ENCODE assay signal across 27 cellular contexts in genomic region chr3:60229502-60229901, GRCh38.
"Had no signal": no experiment of that assay in that cellular context is flagged by ENCODE, and none has a peak within 500 bp of the region (broad histone marks: within the 10 kb centered on the region; RNA-seq: fewer than 3 reads in every experiment).

No MANE protein-coding gene starts in this region.

- H3K36me3 ChIP-seq: neutrophil, pancreas, prostate gland, right lobe of liver, sigmoid colon, suprapubic skin, tibial artery, transverse colon, upper lobe of right lung, uterus had no signal

- H3K27ac Mint-ChIP-seq: naive thymus-derived CD4-positive, alpha-beta T cell; nephron progenitor cell; type B pancreatic cell had no signal

- H3K9me3 Mint-ChIP-seq: neural crest cell had no signal

- H3K27me3 ChIP-seq: neutrophil, pancreas, right lobe of liver, sigmoid colon, suprapubic skin, testis, tibial artery, transverse colon, upper lobe of right lung, uterus had no signal

- H3K4me1 ChIP-seq: pancreas, prostate gland, right lobe of liver, sigmoid colon, suprapubic skin, testis, transverse colon, upper lobe of right lung, uterus had no signal

- ATAC-seq: naive thymus-derived CD4-positive, alpha-beta T cell; pancreas; right cardiac atrium; right lobe of liver; upper lobe of right lung had no signal

- H3K4me1 Mint-ChIP-seq: neural crest cell had no signal

- H3K4me3 Mint-ChIP-seq: naive thymus-derived CD4-positive, alpha-beta T cell; natural killer cell treated with Interleukin-12 subunit alpha and Interleukin-12 subunit beta and Interleukin-15 and Interleukin-18, amount 100 ng/mL, for 72 hours; nephron progenitor cell; neural crest cell; type B pancreatic cell had no signal

- H3K4me3 ChIP-seq: pancreas, prostate gland, right lobe of liver, sigmoid colon, suprapubic skin, testis, tibial artery, transverse colon, upper lobe of right lung, uterus had no signal

- DNase-seq: naive thymus-derived CD4-positive, alpha-beta T cell; nephron progenitor cell; nucleus accumbens; pancreas; right cardiac atrium; right lobe of liver; sigmoid colon; small intestine; stimulated activated CD4-positive, alpha-beta T cell treated with anti-CD3 and anti-CD28 coated beads, Interleukin-15, amount 100 ng/mL, for 24 hours; stimulated activated CD4-positive, alpha-beta T cell treated with anti-CD3 and anti-CD28 coated beads, Interleukin-2, amount 100 ng/mL, for 24 hours; stimulated activated CD4-positive, alpha-beta T cell treated with anti-CD3 and anti-CD28 coated beads, Interleukin-2, amount 100 ng/mL, for 48 hours; stimulated activated CD4-positive, alpha-beta T cell treated with anti-CD3 and anti-CD28 coated beads, Interleukin-4, amount 100 ng/mL, for 24 hours; stimulated activated naive CD4-positive, alpha-beta T cell; stimulated activated naive CD8-positive, alpha-beta T cell treated with anti-CD3 and anti-CD28 coated beads, Interleukin-15, amount 100 ng/mL, for 72 hours; stimulated activated naive CD8-positive, alpha-beta T cell treated with anti-CD3 and anti-CD28 coated beads, Interleukin-15, Interleukin-2, amounts not matched to agents 100 U/mL and 50 U/mL, for 24 hours; substantia nigra; testis; tibial artery; transverse colon; upper lobe of right lung; uterus had no signal

- H3K27me3 Mint-ChIP-seq: naive thymus-derived CD4-positive, alpha-beta T cell; natural killer cell treated with Interleukin-12 subunit alpha and Interleukin-12 subunit beta and Interleukin-15 and Interleukin-18, amount 100 ng/mL, for 72 hours; stimulated activated naive CD8-positive, alpha-beta T cell treated with anti-CD3 and anti-CD28 coated beads, Interleukin-15, amount 100 ng/mL, for 72 hours; type B pancreatic cell had no signal

- H3K9me3 ChIP-seq: neutrophil, pancreas, prostate gland, right lobe of liver, sigmoid colon, suprapubic skin, testis, tibial artery, transverse colon, upper lobe of right lung, uterus had no signal

- H3K27ac ChIP-seq: neutrophil, pancreas, prostate gland, right lobe of liver, sigmoid colon, suprapubic skin, testis, tibial artery, transverse colon, upper lobe of right lung, uterus had no signal

- H3K36me3 Mint-ChIP-seq: natural killer cell treated with Interleukin-12 subunit alpha and Interleukin-12 subunit beta and Interleukin-15 and Interleukin-18, amount 100 ng/mL, for 72 hours; type B pancreatic cell had no signal
